12 cellular contexts compared by ENCODE assay signal in genomic region chr3:108976058-108976457, GRCh38. TPM values are rescaled to one million over a fixed set of nuclear protein-coding genes. Genes with fewer than 3 reads are reported as not detected.
"Had no signal": no experiment of that assay in that cellular context is flagged by ENCODE, and none has a peak within 500 bp of the region (broad histone marks: within the 10 kb centered on the region; RNA-seq: fewer than 3 reads in every experiment).

No MANE protein-coding gene starts in this region.

- H3K27ac ChIP-seq: GM23248 had no signal

- H3K4me2 ChIP-seq: GM23338 had no signal

- H3K4me1 ChIP-seq: HAP-1 had no signal

- H3K4me3 ChIP-seq: GM23248, GM23338, HAP-1 had no signal

- H3K36me3 ChIP-seq: HAP-1 had no signal

- H3K9me3 ChIP-seq: HAP-1 had no signal

- H2AFZ ChIP-seq: GM23248, GM23338 had no signal

- ATAC-seq: GM23338, HCT116 had no signal

- FAIRE-seq: H1, H54 had no signal

- H3K9ac ChIP-seq: GM23248 had no signal

- DNase-seq: GM23248, GOT3, H7, H9, HCEC 1CT, HFFc6 had no signal

RNA-seq across cellular contexts. Expression of gene GUCA1C, which starts 22.4 kb away (rescaled TPM):
- total RNA-seq: GM23248, GM23338, H1, H4, H7, H9, HFFc6 had no signal
- polyA plus RNA-seq: GM23248, GM23338, H1 had no signal
